In genomic region chr3:118754614-118755013, GRCh38 we compare ENCODE assay signal across 35 cellular contexts.
"Had no signal": no experiment of that assay in that cellular context is flagged by ENCODE, and none has a peak within 500 bp of the region (broad histone marks: within the 10 kb centered on the region; RNA-seq: fewer than 3 reads in every experiment).

No MANE protein-coding gene starts in this region.

- H3K4me3 ChIP-seq: adrenal gland, body of pancreas, breast epithelium had no signal

- H3K9me3 ChIP-seq: adrenal gland, body of pancreas, breast epithelium had no signal

- H3K4me3 Mint-ChIP-seq: activated B cell treated with CpG ODN at 0.5 μM for 24 hours; activated CD4-positive, alpha-beta memory T cell treated with anti-CD3 and anti-CD28 coated beads for 36 hours; activated CD4-positive, alpha-beta T cell treated with anti-CD3 and anti-CD28 coated beads, Interleukin-2, amount 10 ng/mL, durations not matched to agents 24 days and 14 days; activated CD8-positive, alpha-beta T cell treated with anti-CD3 and anti-CD28 coated beads for 36 hours; activated naive CD4-positive, alpha-beta T cell treated with anti-CD3 and anti-CD28 coated beads for 36 hours; activated naive CD8-positive, alpha-beta T cell treated with anti-CD3 and anti-CD28 coated beads for 36 hours; activated T-cell treated with anti-CD3 and anti-CD28 coated beads, Interleukin-2, amount 50 U/mL, for 4 hours; activated T-cell treated with anti-CD3 and anti-CD28 coated beads, Interleukin-2, amount 50 U/mL, for 72 hours; activated T-helper 1 cell treated with anti-CD3 and anti-CD28 coated beads, Interleukin-12 subunit alpha, Interleukin-12 subunit beta, Interleukin-2, Interleukin-4 antibody, amounts not matched to agents 30 ng/mL and 10 ng/mL and 1 ng/mL, durations not matched to agents 14 hours and 24 hours and 36 hours; activated T-helper 17 cell treated with anti-CD3 and anti-CD28 coated beads, Interleukin-2, amount 50 U/mL, for 72 hours; T-helper 1 cell treated with Interleukin-12 subunit alpha and Interleukin-12 subunit beta and Interleukin-4 antibody, amounts not matched to agents 30 μg/mL and 1 μg/mL, for 36 hours; T-helper 2 cell treated with Interferon-gamma antibody and Interleukin-4, amounts not matched to agents 5 μg/mL and 100 μg/mL, for 36 hours had no signal

- ATAC-seq: activated CD8-positive, alpha-beta T cell treated with anti-CD3 and anti-CD28 coated beads for 36 hours; activated naive CD4-positive, alpha-beta T cell treated with anti-CD3 and anti-CD28 coated beads, Interleukin-2, amount 50 U/mL, for 72 hours; activated T-cell treated with anti-CD3 and anti-CD28 coated beads, Interleukin-2, amount 50 U/mL, for 4 hours; activated T-cell treated with anti-CD3 and anti-CD28 coated beads, Interleukin-2, amount 50 U/mL, for 72 hours; activated T-helper 17 cell treated with anti-CD3 and anti-CD28 coated beads, Interleukin-2, amount 50 U/mL, for 72 hours; body of pancreas had no signal

- H3K27me3 ChIP-seq: adrenal gland, body of pancreas, brain microvascular endothelial cell, breast epithelium had no signal

- DNase-seq: activated B cell treated with CpG ODN at 0.5 μM for 24 hours; activated CD4-positive, alpha-beta memory T cell treated with anti-CD3 and anti-CD28 coated beads for 36 hours; activated CD4-positive, alpha-beta T cell treated with anti-CD3 and anti-CD28 coated beads for 4 hours; activated CD4-positive, alpha-beta T cell treated with anti-CD3 and anti-CD28 coated beads, Interleukin-2, amount 10 ng/mL, durations not matched to agents 24 days and 14 days; activated CD4-positive, alpha-beta T cell treated with anti-CD3 and anti-CD28 coated beads, Interleukin-2, amount 50 U/mL, for 1 hour; activated CD4-positive, alpha-beta T cell treated with anti-CD3 and anti-CD28 coated beads, Interleukin-2, amount 50 U/mL, for 4 hours; activated CD4-positive, CD25-positive, alpha-beta regulatory T cell treated with anti-CD3 and anti-CD28 coated beads, Interleukin-2, amount 50 U/mL, for 72 hours; activated CD8-positive, alpha-beta memory T cell treated with anti-CD3 and anti-CD28 coated beads, Interleukin-2, amount 50 U/mL, for 4 hours; activated CD8-positive, alpha-beta T cell treated with anti-CD3 and anti-CD28 coated beads for 36 hours; activated effector memory CD4-positive, alpha-beta T cell treated with anti-CD3 and anti-CD28 coated beads, Interleukin-2, amount 50 U/mL, for 16 hours; activated gamma-delta T cell treated with Interleukin-2 at 50 U/mL for 16 hours; activated naive CD4-positive, alpha-beta T cell; activated naive CD4-positive, alpha-beta T cell treated with anti-CD3 and anti-CD28 coated beads for 36 hours; activated naive CD4-positive, alpha-beta T cell treated with anti-CD3 and anti-CD28 coated beads, Interleukin-2, amount 50 U/mL, for 16 hours; activated naive CD8-positive, alpha-beta T cell treated with anti-CD3 and anti-CD28 coated beads for 36 hours; activated T-cell treated with anti-CD3 and anti-CD28 coated beads for 4 hours; activated T-cell treated with anti-CD3 and anti-CD28 coated beads, Interleukin-2, amount 50 U/mL, for 1 hour; activated T-cell treated with anti-CD3 and anti-CD28 coated beads, Interleukin-2, amount 50 U/mL, for 4 hours; activated T-cell treated with anti-CD3 and anti-CD28 coated beads, Interleukin-2, amount 50 U/mL, for 72 hours; adrenal gland; amniotic stem cell; aorta; body of pancreas; brain microvascular endothelial cell; central memory CD4-positive, alpha-beta T cell; T-helper 1 cell; T-helper 2 cell; T-helper 9 cell had no signal

- H3K36me3 Mint-ChIP-seq: activated CD4-positive, alpha-beta memory T cell treated with anti-CD3 and anti-CD28 coated beads for 36 hours; activated naive CD4-positive, alpha-beta T cell treated with anti-CD3 and anti-CD28 coated beads, Interleukin-2, amount 50 U/mL, for 72 hours had no signal

- H3K4me1 Mint-ChIP-seq: activated B cell treated with CpG ODN at 0.5 μM for 24 hours; activated CD4-positive, alpha-beta T cell treated with anti-CD3 and anti-CD28 coated beads, Interleukin-2, amount 10 ng/mL, durations not matched to agents 24 days and 14 days; activated naive CD8-positive, alpha-beta T cell treated with anti-CD3 and anti-CD28 coated beads for 36 hours; activated T-helper 17 cell treated with anti-CD3 and anti-CD28 coated beads, Interleukin-2, amount 50 U/mL, for 72 hours had no signal

- H3K27ac Mint-ChIP-seq: activated B cell treated with CpG ODN at 0.5 μM for 24 hours; activated CD4-positive, alpha-beta memory T cell treated with anti-CD3 and anti-CD28 coated beads for 36 hours; activated CD4-positive, alpha-beta T cell treated with anti-CD3 and anti-CD28 coated beads, Interleukin-2, amount 10 ng/mL, durations not matched to agents 24 days and 14 days; activated CD8-positive, alpha-beta T cell treated with anti-CD3 and anti-CD28 coated beads for 36 hours; activated naive CD4-positive, alpha-beta T cell treated with anti-CD3 and anti-CD28 coated beads for 36 hours; activated naive CD4-positive, alpha-beta T cell treated with anti-CD3 and anti-CD28 coated beads, Interleukin-2, amount 50 U/mL, for 72 hours; activated naive CD8-positive, alpha-beta T cell treated with anti-CD3 and anti-CD28 coated beads for 36 hours; activated T-cell treated with anti-CD3 and anti-CD28 coated beads, Interleukin-2, amount 50 U/mL, for 72 hours; activated T-helper 1 cell treated with anti-CD3 and anti-CD28 coated beads, Interleukin-12 subunit alpha, Interleukin-12 subunit beta, Interleukin-2, Interleukin-4 antibody, amounts not matched to agents 30 ng/mL and 10 ng/mL and 1 ng/mL, durations not matched to agents 14 hours and 24 hours and 36 hours; activated T-helper 17 cell treated with anti-CD3 and anti-CD28 coated beads, Interleukin-2, amount 50 U/mL, for 72 hours; T-helper 1 cell treated with Interleukin-12 subunit alpha and Interleukin-12 subunit beta and Interleukin-4 antibody, amounts not matched to agents 30 μg/mL and 1 μg/mL, for 36 hours; T-helper 2 cell treated with Interferon-gamma antibody and Interleukin-4, amounts not matched to agents 5 μg/mL and 100 μg/mL, for 36 hours had no signal

- H3K27ac ChIP-seq: adrenal gland, body of pancreas, brain microvascular endothelial cell, breast epithelium, VCaP had no signal

- H3K36me3 ChIP-seq: adrenal gland, brain microvascular endothelial cell, breast epithelium had no signal

- H3K27me3 Mint-ChIP-seq: activated B cell treated with CpG ODN at 0.5 μM for 24 hours; activated CD4-positive, alpha-beta T cell treated with anti-CD3 and anti-CD28 coated beads, Interleukin-2, amount 10 ng/mL, durations not matched to agents 24 days and 14 days; activated naive CD8-positive, alpha-beta T cell treated with anti-CD3 and anti-CD28 coated beads for 36 hours; activated T-helper 17 cell treated with anti-CD3 and anti-CD28 coated beads, Interleukin-2, amount 50 U/mL, for 72 hours had no signal

- H3K4me1 ChIP-seq: adrenal gland, body of pancreas, breast epithelium had no signal

- H3K9me3 Mint-ChIP-seq: activated B cell treated with CpG ODN at 0.5 μM for 24 hours; activated CD4-positive, alpha-beta T cell treated with anti-CD3 and anti-CD28 coated beads, Interleukin-2, amount 10 ng/mL, durations not matched to agents 24 days and 14 days; activated CD8-positive, alpha-beta T cell treated with anti-CD3 and anti-CD28 coated beads for 36 hours; activated naive CD4-positive, alpha-beta T cell treated with anti-CD3 and anti-CD28 coated beads for 36 hours; activated naive CD4-positive, alpha-beta T cell treated with anti-CD3 and anti-CD28 coated beads, Interleukin-2, amount 50 U/mL, for 72 hours; activated naive CD8-positive, alpha-beta T cell treated with anti-CD3 and anti-CD28 coated beads for 36 hours; activated T-cell treated with anti-CD3 and anti-CD28 coated beads, Interleukin-2, amount 50 U/mL, for 4 hours; activated T-cell treated with anti-CD3 and anti-CD28 coated beads, Interleukin-2, amount 50 U/mL, for 72 hours; activated T-helper 1 cell treated with anti-CD3 and anti-CD28 coated beads, Interleukin-12 subunit alpha, Interleukin-12 subunit beta, Interleukin-2, Interleukin-4 antibody, amounts not matched to agents 30 ng/mL and 10 ng/mL and 1 ng/mL, durations not matched to agents 14 hours and 24 hours and 36 hours; activated T-helper 17 cell treated with anti-CD3 and anti-CD28 coated beads, Interleukin-2, amount 50 U/mL, for 72 hours; T-helper 1 cell treated with Interleukin-12 subunit alpha and Interleukin-12 subunit beta and Interleukin-4 antibody, amounts not matched to agents 30 μg/mL and 1 μg/mL, for 36 hours; T-helper 2 cell treated with Interferon-gamma antibody and Interleukin-4, amounts not matched to agents 5 μg/mL and 100 μg/mL, for 36 hours had no signal
